12 cellular contexts compared by ENCODE assay signal in the genomic region with DNA sequence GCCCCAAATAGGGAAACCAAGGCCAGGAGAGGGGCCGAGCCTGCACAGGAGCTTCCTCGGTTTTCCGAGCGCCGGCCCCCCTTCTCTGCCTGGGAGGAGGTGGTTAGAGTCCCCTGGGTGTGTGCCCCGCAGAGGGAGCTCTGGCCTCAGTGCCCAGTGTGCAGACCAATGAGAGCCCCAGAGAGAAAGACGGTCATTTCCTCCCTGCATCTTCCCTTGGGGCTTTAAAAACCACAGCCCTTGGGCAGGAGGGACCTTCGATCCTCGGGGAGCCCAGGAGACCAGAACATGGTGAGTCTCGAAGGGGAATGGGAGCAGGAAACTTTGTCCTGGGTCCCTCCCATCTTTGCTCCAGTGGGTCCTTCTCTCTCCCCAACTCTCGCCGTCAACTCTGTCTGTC. TPM values are rescaled to one million over a fixed set of nuclear protein-coding genes. Genes with fewer than 3 reads are reported as not detected.
DNase-seq lines count a peak whose midpoint lies in the region; ATAC-seq and TF ChIP-seq lines count a peak whose summit lies in the region.
"Had no signal": no experiment of that assay in that cellular context is flagged by ENCODE, and none has a peak within 500 bp of the region (broad histone marks: within the 10 kb centered on the region; RNA-seq: fewer than 3 reads in every experiment).

Gene C5AR1, plus strand, starts transcription at position 254 of the 400 bp plus-strand sequence. Its CDS starts 35 bp downstream, at position 289.

- H3K9me3 ChIP-seq in IMR-90 (ENCODE audit: control insufficient read depth, insufficient read depth, low read length) (no peaks in the 10 kb centered on the region), breast epithelium (no peaks in the 10 kb centered on the region), lower lobe of right lung (no peaks in the 10 kb centered on the region), suprapubic skin (no peaks in the 10 kb centered on the region), uterus (no peaks in the 10 kb centered on the region)
- no peaks in the 10 kb centered on the region for H3K9me3 ChIP-seq in CD4-positive, alpha-beta memory T cell (ENCODE audit: control insufficient read depth in 1 of 2, low read length in 2 of 2)

- H2BK120ac ChIP-seq in IMR-90 (ENCODE audit: low read depth, low read length) = peak within 1 kb of the TSS; percentile 31; the same call in 1 of the 2 replicates

- peak within 1 kb of the TSS; percentile 26; the same call in 1 of the 2 replicates for H3K4ac ChIP-seq in IMR-90 (ENCODE audit: low read depth, low read length)

- no peak within 1 kb of the TSS for H4K91ac ChIP-seq in IMR-90 (ENCODE audit: insufficient read depth, low read depth, low read length)

- no peak within 1 kb of the TSS for H3K27ac ChIP-seq in IMR-90 (ENCODE audit: insufficient read depth, low read length)
- no peak within 1 kb of the TSS for H3K27ac ChIP-seq in breast epithelium
- peak within 1 kb of the TSS; percentile 67 for H3K27ac ChIP-seq in lower lobe of right lung
- no peak within 1 kb of the TSS for H3K27ac ChIP-seq in suprapubic skin
- H3K27ac ChIP-seq in CD4-positive, alpha-beta memory T cell (ENCODE audit: low read depth, low read length) = no peak within 1 kb of the TSS
- H3K27ac ChIP-seq in uterus = no peak within 1 kb of the TSS

- peak within 1 kb of the TSS; percentile 23 for H2AFZ ChIP-seq in IMR-90 (replicated peaks; ENCODE audit: low read length, poor library complexity)

- 48% methylated on average over 5 of the region's 12 CpGs; no CpG with 5 or more reads in 1 of the 2 experiments for WGBS in IMR-90 (ENCODE audit: extremely low coverage in 2 of 2, insufficient read length in 1 of 2), 2 experiments
- 44% methylated on average over 12 of the region's 12 CpGs for WGBS in suprapubic skin

- TF ChIP-seq EP300 in suprapubic skin (IDR thresholded peaks at IDR 0.05) = no peak

- H3K9ac ChIP-seq in IMR-90 (ENCODE audit: low read depth, low read length) = no peak within 1 kb of the TSS

- H2AK9ac ChIP-seq in IMR-90 (replicated peaks; ENCODE audit: low read depth, low read length, poor library complexity) = no peak within 1 kb of the TSS

- no peak within 1 kb of the TSS for H2BK5ac ChIP-seq in IMR-90 (ENCODE audit: low read depth, low read length, poor library complexity, severe bottlenecking)

- no peak for TF ChIP-seq CTCF in IMR-90 (conservative IDR thresholded peaks at IDR 0.05; ENCODE audit: low read depth, low read length)
- TF ChIP-seq CTCF in breast epithelium (IDR thresholded peaks at IDR 0.05) = no peak
- TF ChIP-seq CTCF in lower lobe of right lung (IDR thresholded peaks at IDR 0.05) = no peak
- no peak for TF ChIP-seq CTCF in suprapubic skin (IDR thresholded peaks at IDR 0.05)
- no peak for TF ChIP-seq CTCF in uterus (IDR thresholded peaks at IDR 0.05)

- H4K8ac ChIP-seq in IMR-90 (ENCODE audit: low read depth in 2 of 2, low read length in 2 of 2) = no peak within 1 kb of the TSS

- H3K27me3 Mint-ChIP-seq in CD4-positive, alpha-beta memory T cell = peaks cover 8 to 11% of the 10 kb centered on the region in 2 donors

- H3K9me3 Mint-ChIP-seq in CD4-positive, alpha-beta memory T cell = no peaks in the 10 kb centered on the region
- H3K9me3 Mint-ChIP-seq: activated T-helper 2 cell treated with anti-CD3 and anti-CD28 coated beads, Interferon-gamma antibody, Interleukin-2, Interleukin-4, amounts not matched to agents 10 μg/mL and 5 μg/mL and 100 μg/mL, durations not matched to agents 14 hours and 24 hours and 36 hours had no signal

- no peaks in the 10 kb centered on the region for H3K79me1 ChIP-seq in IMR-90 (ENCODE audit: low read depth in 1 of 2, low read length in 2 of 2)

- no peak for TF ChIP-seq POLR2A in IMR-90 (IDR thresholded peaks at IDR 0.05; ENCODE audit: low read depth, low read length)
- TF ChIP-seq POLR2A in breast epithelium (IDR thresholded peaks at IDR 0.05) = no peak
- no peak for TF ChIP-seq POLR2A in suprapubic skin (IDR thresholded peaks at IDR 0.05)
- TF ChIP-seq POLR2A in uterus (IDR thresholded peaks at IDR 0.05) = no peak

- POLR2A ChIA-PET in IMR-90 (lab: Charles Lee; ENCODE audit: unreplicated experiment) = no interaction called here
- POLR2A ChIA-PET in CD4-positive, alpha-beta memory T cell (lab: Charles Lee; ENCODE audit: partially characterized antibody) = no interaction called here

- no peaks in the 10 kb centered on the region for H4K20me1 ChIP-seq in IMR-90 (ENCODE audit: insufficient read depth, low read length)

- H2BK20ac ChIP-seq in IMR-90 (ENCODE audit: low read depth, low read length) = no peak within 1 kb of the TSS

- H3K4me1 ChIP-seq in IMR-90 (ENCODE audit: control insufficient read depth, insufficient read depth, low read length) (no peaks in the 10 kb centered on the region), breast epithelium (peaks cover 0 to 4% of the 10 kb centered on the region in 2 donors), lower lobe of right lung (peaks cover 10% of the 10 kb centered on the region), suprapubic skin (peaks cover 11% of the 10 kb centered on the region), uterus (no peaks in the 10 kb centered on the region)
- no peaks in the 10 kb centered on the region for H3K4me1 ChIP-seq in CD4-positive, alpha-beta memory T cell (ENCODE audit: insufficient read depth, low read length)

- no peak within 1 kb of the TSS for H4K5ac ChIP-seq in IMR-90 (ENCODE audit: low read depth, low read length)

- no peak for TF ChIP-seq RAD21 in IMR-90 (IDR thresholded peaks at IDR 0.05; ENCODE audit: low read length)

- H3K27me3 ChIP-seq in IMR-90 (ENCODE audit: control insufficient read depth, insufficient read depth, low read length) = no peaks in the 10 kb centered on the region
- H3K27me3 ChIP-seq in breast epithelium = no peaks in the 10 kb centered on the region
- peaks cover 7% of the 10 kb centered on the region for H3K27me3 ChIP-seq in lower lobe of right lung (ENCODE audit: low read depth)
- peaks cover 13% of the 10 kb centered on the region for H3K27me3 ChIP-seq in suprapubic skin
- H3K27me3 ChIP-seq in CD4-positive, alpha-beta memory T cell (ENCODE audit: insufficient read depth, low read length) = no peaks in the 10 kb centered on the region
- H3K27me3 ChIP-seq in uterus = no peaks in the 10 kb centered on the region

- no peak for ATAC-seq in IMR-90 (ENCODE audit: low read depth)
- ATAC-seq in lower lobe of right lung = peak; percentile 51 to 73
- ATAC-seq: left colon had no signal

- in situ Hi-C loops in IMR-90 (cut with MboI; ENCODE audit: low sequenced_read_pairs) = no loop called here

- H3K36me3 ChIP-seq in IMR-90 (ENCODE audit: control insufficient read depth, insufficient read depth, low read length) = no peaks in the 10 kb centered on the region
- no peaks in the 10 kb centered on the region for H3K36me3 ChIP-seq in breast epithelium
- H3K36me3 ChIP-seq in lower lobe of right lung = no peaks in the 10 kb centered on the region
- H3K36me3 ChIP-seq in suprapubic skin = no peaks in the 10 kb centered on the region
- H3K36me3 ChIP-seq in CD4-positive, alpha-beta memory T cell (ENCODE audit: insufficient read depth, low read length) = no peaks in the 10 kb centered on the region
- no peaks in the 10 kb centered on the region for H3K36me3 ChIP-seq in uterus

- no peak within 1 kb of the TSS for H3K56ac ChIP-seq in IMR-90 (ENCODE audit: extremely low read depth, insufficient read depth, low read length)

- H2AK5ac ChIP-seq in IMR-90 (ENCODE audit: low read depth, low read length) = no peak within 1 kb of the TSS

- no peaks in the 10 kb centered on the region for H3K36me3 Mint-ChIP-seq in CD4-positive, alpha-beta memory T cell

- H3K4me3 ChIP-seq in IMR-90 (ENCODE audit: insufficient read depth, low read depth, low read length) = no peak within 1 kb of the TSS
- peak within 1 kb of the TSS; percentile 10 to 33 (median 33) for H3K4me3 ChIP-seq in breast epithelium
- H3K4me3 ChIP-seq in lower lobe of right lung = peak within 1 kb of the TSS; percentile 46
- peak within 1 kb of the TSS; percentile 12 for H3K4me3 ChIP-seq in suprapubic skin
- H3K4me3 ChIP-seq in CD4-positive, alpha-beta memory T cell (ENCODE audit: low read length in 2 of 2) = no peak within 1 kb of the TSS
- H3K4me3 ChIP-seq in uterus = no peak within 1 kb of the TSS

- H3K23ac ChIP-seq in IMR-90 (ENCODE audit: low read depth, low read length) = no peak within 1 kb of the TSS

- intact Hi-C loops in IMR-90 (cut with micrococcal nuclease) = loop anchor here (5.0 kb wide), 2 partner anchors 38 to 388 kb away; partner anchors contain the start of gene DHX34
- intact Hi-C loops in breast epithelium (cut with DNase I; ENCODE audit: low total_unique reads) = loop anchor here (2.0 kb wide), 1 partner anchor 73 kb away; no protein-coding TSS in a partner anchor
- intact Hi-C loops in lower lobe of right lung (cut with DNase I) = no loop called here
- intact Hi-C loops in CD4-positive, alpha-beta memory T cell (cut with micrococcal nuclease) = no loop called here
- intact Hi-C loops in uterus (cut with DNase I; ENCODE audit: low total_unique reads) = no loop called here

- no peak within 1 kb of the TSS for H3K27ac Mint-ChIP-seq in CD4-positive, alpha-beta memory T cell
- H3K27ac Mint-ChIP-seq: activated T-helper 2 cell treated with anti-CD3 and anti-CD28 coated beads, Interferon-gamma antibody, Interleukin-2, Interleukin-4, amounts not matched to agents 10 μg/mL and 5 μg/mL and 100 μg/mL, durations not matched to agents 14 hours and 24 hours and 36 hours had no signal

- DNase-seq in IMR-90 (no peak), breast epithelium (ENCODE audit: low spot score in 2 of 2) (no peak), lower lobe of right lung (peak; percentile 73), suprapubic skin (ENCODE audit: low spot score in 2 of 2) (no peak), NCI-H446 (lab: John Stamatoyannopoulos, UW) (no peak), foreskin melanocyte (no peak), uterus (no peak)
- DNase-seq in CD4-positive, alpha-beta memory T cell = no peak
- DNase-seq: Caco-2; central memory CD4-positive, alpha-beta T cell had no signal

- H3K9me1 ChIP-seq in IMR-90 (ENCODE audit: insufficient read depth, low read length) = 0 out of 2 replicates have a peak, but pooled peaks cover 4% of the 10 kb centered on the region

- CTCF ChIA-PET in IMR-90 (lab: Yijun Ruan, JAX) = interaction anchor here (1.3 kb wide), 1 partner anchor 81 kb away, joined by 4 read pairs; no protein-coding TSS in a partner anchor
- CTCF ChIA-PET in CD4-positive, alpha-beta memory T cell (lab: Charles Lee; ENCODE audit: partially characterized antibody) = interaction anchor here (2.0 kb wide), 1 partner anchor 82 kb away, joined by 11 read pairs; no protein-coding TSS in a partner anchor

- no peak within 1 kb of the TSS for H3K14ac ChIP-seq in IMR-90 (replicated peaks; ENCODE audit: low read depth, low read length)

- H3K4me1 Mint-ChIP-seq in CD4-positive, alpha-beta memory T cell = peaks cover 3 to 6% (median 5%) of the 10 kb centered on the region in 4 donors

- H3K4me2 ChIP-seq in IMR-90 (ENCODE audit: low read depth, low read length) = no peak within 1 kb of the TSS

- H2BK15ac ChIP-seq in IMR-90 (ENCODE audit: low read depth, low read length) = no peak within 1 kb of the TSS

- no peak within 1 kb of the TSS for H3K18ac ChIP-seq in IMR-90 (ENCODE audit: low read depth, low read length)

- no peak within 1 kb of the TSS for H3K4me3 Mint-ChIP-seq in CD4-positive, alpha-beta memory T cell

- BruUV-seq in IMR-90 (replicated peaks; lab: Mats Ljungman, UMichigan) = no TSS peak

- dilution Hi-C loops in IMR-90 (cut with HindIII; ENCODE audit: low sequenced_read_pairs, unreplicated experiment) = no loop called here

RNA-seq across cellular contexts. Expression of gene C5AR1, which starts in this region (rescaled TPM):
- total RNA-seq in IMR-90 (2012; rRNA removed) (under 0.01 TPM in 1 of 2 replicates, not detected in the other), breast epithelium (10 to 100 TPM in 2 of 3 donors, 1 to 10 TPM in 1; 7.5 to 20.0 (median 10.8) TPM), lower lobe of right lung (79.9 TPM), suprapubic skin (1 to 10 TPM; 1.2 to 2.4 (median 1.5) TPM), uterus (1 to 10 TPM in 3 of 4 donors, under 1 TPM in 1; 0.51 to 8.0 (median 2.9) TPM)
- polyA plus RNA-seq in IMR-90 (2012; rRNA removed) = 1.0 TPM in 2 replicates
- polyA plus RNA-seq in IMR-90 (2012; cell fraction: cytosol; rRNA removed) = 0.36 and 1.1 TPM in 2 replicates
- 12.7 and 23.5 TPM in 2 replicates for polyA plus RNA-seq in IMR-90 (2012; cell fraction: nucleus; rRNA removed; ENCODE audit: low replicate concordance)
- total RNA-seq in CD4-positive, alpha-beta memory T cell = 1 to 10 TPM; 4.1 to 4.6 TPM
- polyA plus RNA-seq in CD4-positive, alpha-beta memory T cell = not detected

Comparison
In these comparisons a context has a peak if more than half of its experiments do, and no peak if none do; other contexts are left out.
1. H3K4me3 ChIP-seq: peak in breast epithelium (3 of 3), lower lobe of right lung (single experiment) and suprapubic skin (single experiment); none in IMR-90 (single experiment), CD4-positive, alpha-beta memory T cell (0 of 2) and uterus (0 of 2).
2. intact Hi-C loops: an anchor here in IMR-90 (5.0 kb wide) and breast epithelium (2.0 kb wide); none called in lower lobe of right lung, CD4-positive, alpha-beta memory T cell and uterus.